ENCODE assay signal across 8 cellular contexts in the genomic region with DNA sequence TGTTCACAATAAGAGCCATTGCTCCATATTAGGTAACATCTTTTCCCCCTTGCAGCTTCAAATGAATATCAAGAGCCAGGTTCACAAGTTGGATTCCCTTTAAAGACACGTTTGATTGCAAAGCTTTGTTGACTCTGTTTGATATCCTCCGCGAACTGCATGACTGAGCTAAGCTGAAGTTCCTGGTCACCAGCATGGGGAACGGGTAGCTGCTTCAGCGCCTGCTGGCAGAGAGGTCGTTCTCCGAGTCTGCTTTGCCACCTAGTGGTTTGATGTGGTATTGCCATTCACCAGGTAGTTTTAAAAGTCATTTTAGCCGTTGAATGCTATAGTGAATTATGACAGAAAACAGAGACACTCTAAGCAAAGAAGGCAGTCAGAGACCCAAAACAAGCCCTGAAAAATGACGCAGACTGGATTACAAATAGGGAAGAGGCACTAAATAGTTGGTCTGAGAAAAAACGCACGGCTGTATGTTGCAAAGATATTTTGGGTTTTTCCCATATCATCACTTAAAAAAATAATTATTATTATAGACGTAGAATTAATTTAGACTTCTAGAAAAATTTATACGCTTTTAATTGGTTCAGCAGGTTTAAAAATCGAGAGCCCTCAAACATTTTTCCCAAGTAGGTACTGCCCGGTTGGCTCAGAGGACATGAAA.
DNase-seq lines count a peak whose midpoint lies in the region; ATAC-seq and TF ChIP-seq lines count a peak whose summit lies in the region.

No MANE protein-coding gene starts in this region.

- intact Hi-C loops in Panc1 (cut with micrococcal nuclease; ENCODE audit: unreplicated experiment): loop anchor here (2.0 kb wide), 1 partner anchor 493 kb away; no protein-coding TSS in a partner anchor

- H3K27me3 Mint-ChIP-seq in neural crest cell (ENCODE audit: low read depth): no peaks in the 10 kb centered on the region

- peak; percentile 98 for TF ChIP-seq RAD21 in Ishikawa (IDR thresholded peaks at IDR 0.05; ENCODE audit: low read depth)

- TF ChIP-seq CTCF in Panc1 (IDR thresholded peaks at IDR 0.05) (peak; percentile 90), fibroblast of pulmonary artery (IDR thresholded peaks at IDR 0.05; ENCODE audit: low read length, missing control alignments) (peak; percentile 99), neural crest cell (conservative IDR thresholded peaks at IDR 0.05) (peak; percentile 94)

- POLR2A ChIA-PET in Panc1 (lab: Charles Lee): no interaction called here

- no peaks in the 10 kb centered on the region for H3K9me3 Mint-ChIP-seq in neural crest cell

- H3K27me3 ChIP-seq in Panc1 (ENCODE audit: control insufficient read depth, insufficient read depth, low read length) (peaks cover 2% of the 10 kb centered on the region; the same call in 1 of the 2 replicates), stomach smooth muscle (ENCODE audit: control insufficient read depth in 1 of 2, insufficient read depth in 2 of 2, low read length in 2 of 2) (no peaks in the 10 kb centered on the region)

- H3K4me3 ChIP-seq in Panc1 (ENCODE audit: low read depth in 2 of 2, low read length in 2 of 2): no peak overlapping the region
- no peak overlapping the region for H3K4me3 ChIP-seq in fibroblast of pulmonary artery (replicated peaks; ENCODE audit: low read depth, low read length)
- peak overlapping the region; percentile 44 to 64 for H3K4me3 ChIP-seq in stomach smooth muscle (ENCODE audit: low read length in 2 of 2)

- H3K4me1 Mint-ChIP-seq in neural crest cell: peaks cover 13% of the 10 kb centered on the region

- H3K36me3 ChIP-seq in Panc1 (ENCODE audit: control insufficient read depth, insufficient read depth, low read length) (no peaks in the 10 kb centered on the region), stomach smooth muscle (ENCODE audit: control insufficient read depth in 2 of 2, insufficient read depth in 2 of 2, low read length in 2 of 2) (no peaks in the 10 kb centered on the region)

- ATAC-seq in GM21723 (IDR thresholded peaks at IDR 0.05; ENCODE audit: unreplicated experiment): peak; percentile 88
- peak; percentile 93 for ATAC-seq in Panc1

- no peak overlapping the region for H3K27ac Mint-ChIP-seq in neural crest cell (ENCODE audit: unreplicated experiment)

- H3K4me3 Mint-ChIP-seq in neural crest cell: peak overlapping the region; percentile 58

- H3K36me3 Mint-ChIP-seq in neural crest cell (ENCODE audit: low read depth): no peaks in the 10 kb centered on the region

- CTCF ChIA-PET in Panc1 (lab: Charles Lee): no interaction called here

- H3K4me1 ChIP-seq in Panc1 (ENCODE audit: control insufficient read depth, insufficient read depth, low read length) (no peaks in the 10 kb centered on the region), stomach smooth muscle (ENCODE audit: control insufficient read depth, insufficient read depth, low read length) (peaks cover 9% of the 10 kb centered on the region)

- in situ Hi-C loops in Panc1 (cut with HindIII; ENCODE audit: low pct_unique_long_range_greater_than_20kb, low sequenced_read_pairs): no loop called here

- no peaks in the 10 kb centered on the region for H3K9me3 ChIP-seq in Panc1 (ENCODE audit: control insufficient read depth, insufficient read depth, low read depth, low read length)
- no peaks in the 10 kb centered on the region for H3K9me3 ChIP-seq in stomach smooth muscle (ENCODE audit: control insufficient read depth in 2 of 2, low read length in 2 of 2)

- no TSS peak for BruUV-seq in Panc1 (replicated peaks; lab: Mats Ljungman, UMichigan)

- DNase-seq in DMS53 treated with DMSO at 0.1 percent for 48 hours (lab: John Stamatoyannopoulos, UW; ENCODE audit: unreplicated experiment) (peak; percentile 87), Panc1 (ENCODE audit: low read depth, low spot score) (peak; percentile 78), fibroblast of pulmonary artery (ENCODE audit: low read depth) (peak; percentile 78), neural crest cell (ENCODE audit: low read depth, low spot score) (peak; percentile 75)
- DNase-seq in activated T-cell treated with anti-CD3 and anti-CD28 coated beads, Interleukin-2, amount 50 U/mL, for 48 hours: peak; percentile 72 to 77

- no peak overlapping the region for H3K27ac ChIP-seq in Panc1 (ENCODE audit: low read length)
- no peak overlapping the region for H3K27ac ChIP-seq in stomach smooth muscle (ENCODE audit: low read length)

- no peak for TF ChIP-seq EP300 in Ishikawa (IDR thresholded peaks at IDR 0.05; ENCODE audit: borderline replicate concordance)

- no peak overlapping the region for H3K9ac ChIP-seq in stomach smooth muscle (ENCODE audit: low read length in 2 of 2)

TF ChIP-seq in Ishikawa, 13 proteins besides CTCF, POLR2A, EP300 and RAD21:
- TF ChIP-seq TCF12 (IDR thresholded peaks at IDR 0.05; ENCODE audit: low read depth): no peak
- TF ChIP-seq, protein P1, sequence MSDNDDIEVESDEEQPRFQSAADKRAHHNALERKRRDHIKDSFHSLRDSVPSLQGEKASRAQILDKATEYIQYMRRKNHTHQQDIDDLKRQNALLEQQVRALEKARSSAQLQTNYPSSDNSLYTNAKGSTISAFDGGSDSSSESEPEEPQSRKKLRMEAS (IDR thresholded peaks at IDR 0.05): peak; percentile 21; the same call in 1 of the 2 replicates

Comparison
In these comparisons a context has a peak if more than half of its experiments do, and no peak if none do; other contexts are left out.
1. H3K4me3 ChIP-seq: peak in stomach smooth muscle (2 of 2); none in Panc1 (0 of 2) and fibroblast of pulmonary artery (single experiment).
2. Peak in every context shown above with its lines, with median percentiles within 50 percentile points of each other: DNase-seq and CTCF ChIP-seq.